Comparison of ENCODE assay signal across 8 cellular contexts in genomic region chr11:5625281-5625680, GRCh38. TPM values are rescaled to one million over a fixed set of nuclear protein-coding genes. Genes with fewer than 3 reads are reported as not detected.
DNase-seq lines count a peak whose midpoint lies in the region; ATAC-seq, FAIRE-seq and TF ChIP-seq lines count a peak whose summit lies in the region.

No MANE protein-coding gene starts in this region.

- peaks cover 0 to 21% of the 10 kb centered on the region in 2 donors for H3K4me1 ChIP-seq in right atrium auricular region

- H3K9me3 ChIP-seq in right atrium auricular region, result no peaks in the 10 kb centered on the region

- no peak for DNase-seq in HFF-Myc (ENCODE audit: extremely low read depth, low read depth)
- DNase-seq in activated CD8-positive, alpha-beta T cell treated with anti-CD3 and anti-CD28 coated beads, Interleukin-2, amount 10 ng/mL, durations not matched to agents 7 days and 5 days, result no peak
- DNase-seq in right atrium auricular region (ENCODE audit: low spot score), result no peak
- no peak for DNase-seq in stimulated activated effector memory CD8-positive, alpha-beta T cell treated with anti-CD3 and anti-CD28 coated beads, Interleukin-12 subunit alpha, Interleukin-12 subunit beta, amount 100 ng/mL, for 72 hours (ENCODE audit: low spot score in 2 of 2)
- no peak for DNase-seq in NCI-H2107 (lab: John Stamatoyannopoulos, UW)
- no peak for DNase-seq in GM12892 (ENCODE audit: insufficient read length)
- DNase-seq in HK-2 (ENCODE audit: unreplicated experiment), result no peak

- no peaks in the 10 kb centered on the region for H3K27me3 Mint-ChIP-seq in activated CD8-positive, alpha-beta T cell treated with anti-CD3 and anti-CD28 coated beads, Interleukin-2, amount 10 ng/mL, durations not matched to agents 7 days and 5 days (ENCODE audit: low read depth)

- ATAC-seq in activated CD8-positive, alpha-beta T cell treated with anti-CD3 and anti-CD28 coated beads, Interleukin-2, amount 10 ng/mL, durations not matched to agents 7 days and 5 days, result peak; percentile 3
- ATAC-seq in stimulated activated effector memory CD8-positive, alpha-beta T cell treated with anti-CD3 and anti-CD28 coated beads, Interleukin-12 subunit alpha, Interleukin-12 subunit beta, amount 100 ng/mL, for 72 hours, result no peak
- no peak for ATAC-seq in GM18873 (IDR thresholded peaks at IDR 0.05; ENCODE audit: low FRiP score, unreplicated experiment)

- H3K27ac Mint-ChIP-seq in activated CD8-positive, alpha-beta T cell treated with anti-CD3 and anti-CD28 coated beads, Interleukin-2, amount 10 ng/mL, durations not matched to agents 7 days and 5 days, result peak overlapping the region; percentile 92
- peak overlapping the region; percentile 79 for H3K27ac Mint-ChIP-seq in stimulated activated effector memory CD8-positive, alpha-beta T cell treated with anti-CD3 and anti-CD28 coated beads, Interleukin-12 subunit alpha, Interleukin-12 subunit beta, amount 100 ng/mL, for 72 hours

- H3K36me3 Mint-ChIP-seq in activated CD8-positive, alpha-beta T cell treated with anti-CD3 and anti-CD28 coated beads, Interleukin-2, amount 10 ng/mL, durations not matched to agents 7 days and 5 days (ENCODE audit: low read depth), result peaks cover 27% of the 10 kb centered on the region
- H3K36me3 Mint-ChIP-seq in stimulated activated effector memory CD8-positive, alpha-beta T cell treated with anti-CD3 and anti-CD28 coated beads, Interleukin-12 subunit alpha, Interleukin-12 subunit beta, amount 100 ng/mL, for 72 hours, result no peaks in the 10 kb centered on the region

- no peak for FAIRE-seq in GM12892 (lab: Jason Lieb, UNC)

- CTCF ChIA-PET in activated CD8-positive, alpha-beta T cell treated with anti-CD3 and anti-CD28 coated beads, Interleukin-2, amount 10 ng/mL, durations not matched to agents 7 days and 5 days (lab: Charles Lee), result interaction anchor here (1.3 to 1.7 kb wide), 3 partner anchors 11 to 87 kb away, joined by 3 to 9 read pairs (median 5); partner anchors contain the start of gene TRIM22

- H3K36me3 ChIP-seq in right atrium auricular region, result no peaks in the 10 kb centered on the region

- no peak for TF ChIP-seq POLR2A in GM12892 (IDR thresholded peaks at IDR 0.05; ENCODE audit: low read depth, low read length)

- H3K27ac ChIP-seq in right atrium auricular region, result peak overlapping the region; percentile 50 to 61

- no peaks in the 10 kb centered on the region for H3K27me3 ChIP-seq in right atrium auricular region

- H3K9me3 Mint-ChIP-seq in activated CD8-positive, alpha-beta T cell treated with anti-CD3 and anti-CD28 coated beads, Interleukin-2, amount 10 ng/mL, durations not matched to agents 7 days and 5 days (ENCODE audit: insufficient read depth), result no peaks in the 10 kb centered on the region
- no peaks in the 10 kb centered on the region for H3K9me3 Mint-ChIP-seq in stimulated activated effector memory CD8-positive, alpha-beta T cell treated with anti-CD3 and anti-CD28 coated beads, Interleukin-12 subunit alpha, Interleukin-12 subunit beta, amount 100 ng/mL, for 72 hours

- peak overlapping the region; percentile 38 for H3K4me3 ChIP-seq in HFF-Myc (replicated peaks; ENCODE audit: low read depth, low read length)
- peak overlapping the region; percentile 46 to 56 for H3K4me3 ChIP-seq in right atrium auricular region

- H3K4me3 Mint-ChIP-seq in activated CD8-positive, alpha-beta T cell treated with anti-CD3 and anti-CD28 coated beads, Interleukin-2, amount 10 ng/mL, durations not matched to agents 7 days and 5 days, result peak overlapping the region; percentile 86
- H3K4me3 Mint-ChIP-seq in stimulated activated effector memory CD8-positive, alpha-beta T cell treated with anti-CD3 and anti-CD28 coated beads, Interleukin-12 subunit alpha, Interleukin-12 subunit beta, amount 100 ng/mL, for 72 hours, result peak overlapping the region; percentile 71

- TF ChIP-seq CTCF in HFF-Myc (IDR thresholded peaks at IDR 0.05; ENCODE audit: low read depth, low read length, missing control alignments), result no peak
- no peak for TF ChIP-seq CTCF in right atrium auricular region (IDR thresholded peaks at IDR 0.05)

- peaks cover 53% of the 10 kb centered on the region for H3K4me1 Mint-ChIP-seq in activated CD8-positive, alpha-beta T cell treated with anti-CD3 and anti-CD28 coated beads, Interleukin-2, amount 10 ng/mL, durations not matched to agents 7 days and 5 days (ENCODE audit: low read depth)
- peaks cover 31% of the 10 kb centered on the region for H3K4me1 Mint-ChIP-seq in stimulated activated effector memory CD8-positive, alpha-beta T cell treated with anti-CD3 and anti-CD28 coated beads, Interleukin-12 subunit alpha, Interleukin-12 subunit beta, amount 100 ng/mL, for 72 hours

- POLR2A ChIA-PET in activated CD8-positive, alpha-beta T cell treated with anti-CD3 and anti-CD28 coated beads, Interleukin-2, amount 10 ng/mL, durations not matched to agents 7 days and 5 days (lab: Charles Lee), result interaction anchor here (1.1 to 2.1 kb wide), 3 partner anchors 27 to 65 kb away, joined by 4 to 36 read pairs (median 24); partner anchors contain the start of genes TRIM22 and TRIM5

RNA-seq across cellular contexts. Expression of gene TRIM34, which starts 0.5 kb away (rescaled TPM):
- 10 to 100 TPM; 11.9 to 12.3 TPM for total RNA-seq in activated CD8-positive, alpha-beta T cell treated with anti-CD3 and anti-CD28 coated beads, Interleukin-2, amount 10 ng/mL, durations not matched to agents 7 days and 5 days
- 1 to 10 TPM; 1.4 to 3.8 TPM for total RNA-seq in right atrium auricular region
- 24.7 TPM for polyA plus RNA-seq in GM12892 (2012; ENCODE audit: missing spikeins)

RNA-seq across cellular contexts. Expression of gene TRIM6, which starts 28.8 kb away (rescaled TPM):
- under 1 TPM; 0.47 to 0.58 TPM for total RNA-seq in activated CD8-positive, alpha-beta T cell treated with anti-CD3 and anti-CD28 coated beads, Interleukin-2, amount 10 ng/mL, durations not matched to agents 7 days and 5 days
- 1 to 10 TPM; 1.3 TPM for total RNA-seq in right atrium auricular region
- 1.0 TPM for polyA plus RNA-seq in GM12892 (2012; ENCODE audit: missing spikeins)

RNA-seq across cellular contexts. Expression of gene OR52B6, which starts 44.6 kb away (rescaled TPM):
- total RNA-seq in activated CD8-positive, alpha-beta T cell treated with anti-CD3 and anti-CD28 coated beads, Interleukin-2, amount 10 ng/mL, durations not matched to agents 7 days and 5 days, result not detected
- total RNA-seq in right atrium auricular region, result not detected
- polyA plus RNA-seq in GM12892 (2012; ENCODE audit: missing spikeins), result 0.47 TPM

RNA-seq across cellular contexts. Expression of gene TRIM5, which starts 59.6 kb away (rescaled TPM):
- 10 to 100 TPM; 28.1 to 33.4 TPM for total RNA-seq in activated CD8-positive, alpha-beta T cell treated with anti-CD3 and anti-CD28 coated beads, Interleukin-2, amount 10 ng/mL, durations not matched to agents 7 days and 5 days
- total RNA-seq in right atrium auricular region, result 10 to 100 TPM in 1 of 2 donors, 1 to 10 TPM in 1; 7.9 to 10.0 TPM
- 27.7 TPM for polyA plus RNA-seq in GM12892 (2012; ENCODE audit: missing spikeins)
